Comparison of ENCODE assay signal across 1 cellular context in genomic region chrX:41733939-41734338, GRCh38.
TF ChIP-seq lines count a peak whose summit lies in the region.

No MANE protein-coding gene starts in this region.

TF ChIP-seq in WTC11, 78 proteins besides CTCF, POLR2A, EP300 and RAD21 (continued from another document):
- no peak for TF ChIP-seq ZNF281 (CRISPR knock-in tag; IDR thresholded peaks at IDR 0.05)
- no peak for TF ChIP-seq JUN (CRISPR knock-in tag; IDR thresholded peaks at IDR 0.05)
- TF ChIP-seq KAT7 (CRISPR knock-in tag; IDR thresholded peaks at IDR 0.05; ENCODE audit: borderline replicate concordance) = no peak
- TF ChIP-seq, protein P1, sequence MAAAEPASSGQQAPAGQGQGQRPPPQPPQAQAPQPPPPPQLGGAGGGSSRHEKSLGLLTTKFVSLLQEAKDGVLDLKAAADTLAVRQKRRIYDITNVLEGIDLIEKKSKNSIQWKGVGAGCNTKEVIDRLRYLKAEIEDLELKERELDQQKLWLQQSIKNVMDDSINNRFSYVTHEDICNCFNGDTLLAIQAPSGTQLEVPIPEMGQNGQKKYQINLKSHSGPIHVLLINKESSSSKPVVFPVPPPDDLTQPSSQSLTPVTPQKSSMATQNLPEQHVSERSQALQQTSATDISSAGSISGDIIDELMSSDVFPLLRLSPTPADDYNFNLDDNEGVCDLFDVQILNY (CRISPR knock-in tag; IDR thresholded peaks at IDR 0.05) = no peak
